In the genomic region with DNA sequence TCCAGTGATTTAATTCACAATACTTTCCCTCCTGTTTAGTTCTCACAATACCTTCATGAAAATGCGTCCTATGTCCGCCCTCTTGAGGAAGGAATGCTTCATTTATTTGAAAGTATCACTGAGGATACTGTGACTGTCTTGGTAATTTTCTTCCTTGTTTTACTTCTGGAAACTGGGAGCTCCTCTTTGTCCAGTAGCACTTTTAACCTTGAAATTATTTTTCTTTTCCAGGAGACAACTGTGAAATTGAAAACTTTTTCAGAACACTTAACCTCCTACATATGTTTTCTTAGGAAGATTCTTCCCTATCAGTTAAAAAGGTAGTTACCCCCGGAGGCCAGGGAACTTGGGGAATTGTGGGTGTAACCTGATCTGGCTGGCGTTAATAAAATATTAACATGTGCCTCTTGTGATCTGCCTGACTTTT, we compare ENCODE assay signal across 8 cellular contexts. TPM values are rescaled to one million over a fixed set of nuclear protein-coding genes. Genes with fewer than 3 reads are reported as not detected.
DNase-seq lines count a peak whose midpoint lies in the region; ATAC-seq and TF ChIP-seq lines count a peak whose summit lies in the region.

No MANE protein-coding gene starts in this region.

- DNase-seq in G401 (ENCODE audit: low spot score) (peak; percentile 43), NCI-H526 treated with DMSO at 0.1 percent for 48 hours (lab: John Stamatoyannopoulos, UW) (peak; percentile 66), epithelial cell of esophagus (ENCODE audit: low read depth) (peak; percentile 74), myocyte (ENCODE audit: low read depth) (peak; percentile 88), posterior vena cava (ENCODE audit: low spot score) (no peak), T-helper 17 cell (no peak)
- DNase-seq in activated CD4-positive, alpha-beta memory T cell treated with anti-CD3 and anti-CD28 coated beads, Interleukin-2, amount 10 ng/mL, durations not matched to agents 7 days and 5 days: no peak

- ATAC-seq in GM18519 (IDR thresholded peaks at IDR 0.05; ENCODE audit: low FRiP score, unreplicated experiment) (no peak), T-helper 17 cell (no peak)

- H3K27me3 Mint-ChIP-seq in activated CD4-positive, alpha-beta memory T cell treated with anti-CD3 and anti-CD28 coated beads, Interleukin-2, amount 10 ng/mL, durations not matched to agents 7 days and 5 days: no peaks in the 10 kb centered on the region
- H3K27me3 Mint-ChIP-seq in T-helper 17 cell: no peaks in the 10 kb centered on the region

- CTCF ChIA-PET in activated CD4-positive, alpha-beta memory T cell treated with anti-CD3 and anti-CD28 coated beads, Interleukin-2, amount 10 ng/mL, durations not matched to agents 7 days and 5 days (lab: Charles Lee): interaction anchor here (0.6 kb wide), 1 partner anchor 470 kb away, joined by 4 read pairs; no protein-coding TSS in a partner anchor

- in situ Hi-C loops in G401 (cut with HindIII; ENCODE audit: low sequenced_read_pairs): no loop called here

- intact Hi-C loops in posterior vena cava (cut with DNase I): loop anchor here (5.0 to 10.0 kb wide), 2 partner anchors 114 to 116 kb away; no protein-coding TSS in a partner anchor

- H3K4me3 ChIP-seq in epithelial cell of esophagus (ENCODE audit: low read length): no peak overlapping the region

- H3K9me3 ChIP-seq in T-helper 17 cell (ENCODE audit: control insufficient read depth, low read length, poor library complexity, severe bottlenecking): no peaks in the 10 kb centered on the region

- H3K27ac Mint-ChIP-seq in activated CD4-positive, alpha-beta memory T cell treated with anti-CD3 and anti-CD28 coated beads, Interleukin-2, amount 10 ng/mL, durations not matched to agents 7 days and 5 days: no peak overlapping the region
- H3K27ac Mint-ChIP-seq in T-helper 17 cell: no peak overlapping the region

- no peaks in the 10 kb centered on the region for H3K9me3 Mint-ChIP-seq in activated CD4-positive, alpha-beta memory T cell treated with anti-CD3 and anti-CD28 coated beads, Interleukin-2, amount 10 ng/mL, durations not matched to agents 7 days and 5 days

- peaks cover 53% of the 10 kb centered on the region for H3K36me3 Mint-ChIP-seq in activated CD4-positive, alpha-beta memory T cell treated with anti-CD3 and anti-CD28 coated beads, Interleukin-2, amount 10 ng/mL, durations not matched to agents 7 days and 5 days (ENCODE audit: low read depth)
- peaks cover 13% of the 10 kb centered on the region for H3K36me3 Mint-ChIP-seq in T-helper 17 cell (ENCODE audit: low read depth)

- no peaks in the 10 kb centered on the region for H3K4me1 Mint-ChIP-seq in activated CD4-positive, alpha-beta memory T cell treated with anti-CD3 and anti-CD28 coated beads, Interleukin-2, amount 10 ng/mL, durations not matched to agents 7 days and 5 days
- no peaks in the 10 kb centered on the region for H3K4me1 Mint-ChIP-seq in T-helper 17 cell

- peak; percentile 67 for TF ChIP-seq CTCF in epithelial cell of esophagus (IDR thresholded peaks at IDR 0.05; ENCODE audit: insufficient read depth, low read depth, low read length, missing control alignments)

- H3K4me3 Mint-ChIP-seq in activated CD4-positive, alpha-beta memory T cell treated with anti-CD3 and anti-CD28 coated beads, Interleukin-2, amount 10 ng/mL, durations not matched to agents 7 days and 5 days: no peak overlapping the region
- no peak overlapping the region for H3K4me3 Mint-ChIP-seq in T-helper 17 cell

- POLR2A ChIA-PET in activated CD4-positive, alpha-beta memory T cell treated with anti-CD3 and anti-CD28 coated beads, Interleukin-2, amount 10 ng/mL, durations not matched to agents 7 days and 5 days (lab: Charles Lee): no interaction called here

RNA-seq across cellular contexts. Expression of gene PPP1R21, which starts 30.5 kb away (rescaled TPM):
- total RNA-seq in G401 (2014; rRNA removed; shearing (Covaris generic)): 12.9 and 31.0 TPM in 2 replicates
- 7.8 and 8.2 TPM in 2 replicates for total RNA-seq in myocyte
- 10.5 TPM for polyA plus RNA-seq in myocyte (2012)
- total RNA-seq in posterior vena cava: 10 to 100 TPM; 32.0 to 36.6 TPM
- total RNA-seq in activated CD4-positive, alpha-beta memory T cell treated with anti-CD3 and anti-CD28 coated beads, Interleukin-2, amount 10 ng/mL, durations not matched to agents 7 days and 5 days: 10 to 100 TPM; 33.1 to 33.2 TPM
- total RNA-seq in T-helper 17 cell: 10 to 100 TPM; 25.2 to 30.6 TPM

RNA-seq across cellular contexts. Expression of gene STON1, which starts 58.9 kb away (rescaled TPM):
- total RNA-seq in G401 (2014; rRNA removed; shearing (Covaris generic)): 0.43 and 3.1 TPM in 2 replicates
- total RNA-seq in myocyte (3.2 and 7.8 TPM in 2 replicates), posterior vena cava (10 to 100 TPM; 44.7 to 47.9 TPM), T-helper 17 cell (10 to 100 TPM in 1 of 2 donors, 1 to 10 TPM in 1; 4.5 to 10.9 TPM)
- polyA plus RNA-seq in myocyte (2012): 3.4 TPM
- total RNA-seq in activated CD4-positive, alpha-beta memory T cell treated with anti-CD3 and anti-CD28 coated beads, Interleukin-2, amount 10 ng/mL, durations not matched to agents 7 days and 5 days: 1 to 10 TPM; 2.1 to 3.0 TPM

Comparison
In these comparisons a context has a peak if more than half of its experiments do, and no peak if none do; other contexts are left out.
1. DNase-seq: peak in G401 (single experiment), NCI-H526 treated with DMSO at 0.1 percent for 48 hours (single experiment), epithelial cell of esophagus (single experiment) and myocyte (single experiment); none in posterior vena cava (single experiment), activated CD4-positive, alpha-beta memory T cell treated with anti-CD3 and anti-CD28 coated beads, Interleukin-2, amount 10 ng/mL, durations not matched to agents 7 days and 5 days (single experiment) and T-helper 17 cell (0 of 3).